Comparison of ENCODE assay signal across 8 cellular contexts in genomic region chr3:178001670-178002101, GRCh38.
DNase-seq lines count a peak whose midpoint lies in the region; ATAC-seq and TF ChIP-seq lines count a peak whose summit lies in the region.

No MANE protein-coding gene starts in this region.

- peaks cover 0 to 32% (median 16%) of the 10 kb centered on the region in 9 donors for H3K9me3 Mint-ChIP-seq in naive thymus-derived CD8-positive, alpha-beta T cell

- peak overlapping the region in 9 of 10 donors; percentile 39 to 83 (median 71) for H3K4me3 Mint-ChIP-seq in naive thymus-derived CD8-positive, alpha-beta T cell

- peak overlapping the region; percentile 54 to 92 (median 87) for H3K27ac Mint-ChIP-seq in naive thymus-derived CD8-positive, alpha-beta T cell

- no peaks in the 10 kb centered on the region for H3K27me3 Mint-ChIP-seq in naive thymus-derived CD8-positive, alpha-beta T cell

- H3K27ac ChIP-seq in brain microvascular endothelial cell (no peak overlapping the region), thyroid gland (no peak overlapping the region)

- no peak for TF ChIP-seq POLR2A in thyroid gland (IDR thresholded peaks at IDR 0.05)

- TF ChIP-seq CTCF in brain microvascular endothelial cell (IDR thresholded peaks at IDR 0.05; ENCODE audit: low read depth, low read length, missing control alignments) = no peak
- TF ChIP-seq CTCF in thyroid gland (IDR thresholded peaks at IDR 0.05) = no peak

- peaks cover 24 to 61% (median 60%) of the 10 kb centered on the region in 4 donors for H3K4me1 Mint-ChIP-seq in naive thymus-derived CD8-positive, alpha-beta T cell

- in situ Hi-C loops in brain microvascular endothelial cell (cut with HindIII; ENCODE audit: low pct_ligation_motif_present, low sequenced_read_pairs) = no loop called here

- H3K36me3 Mint-ChIP-seq in naive thymus-derived CD8-positive, alpha-beta T cell = peaks cover 0 to 20% (median 10%) of the 10 kb centered on the region in 3 donors

- no peaks in the 10 kb centered on the region for H3K9me3 ChIP-seq in thyroid gland

- intact Hi-C loops in thyroid gland (cut with DNase I) = no loop called here

- H3K4me3 ChIP-seq in brain microvascular endothelial cell (ENCODE audit: low read depth, low read length) (no peak overlapping the region), thyroid gland (replicated peaks in 1 of 3) (no peak overlapping the region)

- POLR2A ChIA-PET in naive thymus-derived CD8-positive, alpha-beta T cell (lab: Charles Lee) = no interaction called here

- H3K27me3 ChIP-seq in brain microvascular endothelial cell (replicated peaks) (no peaks in the 10 kb centered on the region), thyroid gland (no peaks in the 10 kb centered on the region)

- 89 to 90% methylated on average over 1 of the region's 1 CpG for WGBS in thyroid gland, 2 donors

- DNase-seq in NOMO-1 treated with DMSO at 0.1 percent for 48 hours (lab: John Stamatoyannopoulos, UW; ENCODE audit: unreplicated experiment) (peak; percentile 88), NCI-H2227 (lab: John Stamatoyannopoulos, UW; ENCODE audit: unreplicated experiment) (no peak), NCI-H345 treated with DMSO at 0.1 percent for 48 hours (lab: John Stamatoyannopoulos, UW; ENCODE audit: unreplicated experiment) (no peak), brain microvascular endothelial cell (no peak), thyroid gland (no peak)
- DNase-seq in naive thymus-derived CD8-positive, alpha-beta T cell = peak in 3 of 10 donors; percentile 16 to 48 (median 39)

- no peaks in the 10 kb centered on the region for H3K4me1 ChIP-seq in thyroid gland

- no peaks in the 10 kb centered on the region for H3K36me3 ChIP-seq in brain microvascular endothelial cell (replicated peaks)
- no peaks in the 10 kb centered on the region for H3K36me3 ChIP-seq in thyroid gland

- peak; percentile 93 for ATAC-seq in GM18861 (IDR thresholded peaks at IDR 0.05; ENCODE audit: unreplicated experiment)
- peak; percentile 92 for ATAC-seq in HG02610 (IDR thresholded peaks at IDR 0.05; ENCODE audit: unreplicated experiment)
- ATAC-seq in naive thymus-derived CD8-positive, alpha-beta T cell = peak; percentile 47 to 77
